ENCODE assay signal across 30 cellular contexts in the genomic region with DNA sequence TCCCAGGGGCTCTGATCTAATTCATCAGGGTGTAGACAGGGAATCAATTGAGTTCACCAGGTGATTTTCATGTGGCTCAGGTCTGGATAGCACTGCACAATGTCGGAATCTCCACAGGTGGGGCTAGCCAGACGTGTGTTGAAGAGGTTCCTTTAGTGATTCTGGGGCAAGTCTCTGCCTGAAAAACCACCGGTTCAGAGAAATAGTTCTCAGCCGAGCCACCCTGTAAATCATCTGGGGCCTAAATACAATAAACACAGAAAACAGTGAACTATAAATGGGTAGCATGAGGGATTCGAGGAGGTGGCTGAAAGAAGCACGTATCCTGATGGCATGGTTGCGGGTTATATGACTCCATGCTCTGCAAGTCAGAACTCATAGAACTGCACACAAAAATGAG. TPM values are rescaled to one million over a fixed set of nuclear protein-coding genes. Genes with fewer than 3 reads are reported as not detected.
"Had no signal": no experiment of that assay in that cellular context is flagged by ENCODE, and none has a peak within 500 bp of the region (broad histone marks: within the 10 kb centered on the region; RNA-seq: fewer than 3 reads in every experiment).

No MANE protein-coding gene starts in this region.

- ATAC-seq: activated CD4-positive, alpha-beta T cell treated with anti-CD3 and anti-CD28 coated beads for 36 hours; activated naive CD4-positive, alpha-beta T cell treated with anti-CD3 and anti-CD28 coated beads, Interleukin-2, amount 50 U/mL, for 72 hours; activated T-cell treated with anti-CD3 and anti-CD28 coated beads, Interleukin-2, amount 50 U/mL, for 72 hours; effector memory CD8-positive, alpha-beta T cell; gastrocnemius medialis; heart left ventricle; T-helper 17 cell had no signal

- H3K36me3 ChIP-seq: ascending aorta, gastrocnemius medialis, heart left ventricle had no signal

- H3K27ac ChIP-seq: ascending aorta, epithelial cell of prostate, gastrocnemius medialis, heart left ventricle had no signal

- H3K27me3 ChIP-seq: ascending aorta, gastrocnemius medialis, heart left ventricle had no signal

- FAIRE-seq: colon had no signal

- H3K4me1 ChIP-seq: ascending aorta, gastrocnemius medialis, heart left ventricle had no signal

- H3K9me3 ChIP-seq: ascending aorta, gastrocnemius medialis had no signal

- DNase-seq: activated CD4-positive, alpha-beta memory T cell treated with anti-CD3 and anti-CD28 coated beads, Interleukin-2, amount 10 ng/mL, durations not matched to agents 7 days and 5 days; activated CD4-positive, alpha-beta T cell treated with anti-CD3 and anti-CD28 coated beads for 36 hours; activated CD4-positive, alpha-beta T cell treated with anti-CD3 and anti-CD28 coated beads, Interleukin-2, amount 10 ng/mL, durations not matched to agents 24 days and 14 days; activated CD4-positive, alpha-beta T cell treated with anti-CD3 and anti-CD28 coated beads, Interleukin-2, amount 50 U/mL, for 4 hours; activated CD4-positive, CD25-positive, alpha-beta regulatory T cell; activated CD4-positive, CD25-positive, alpha-beta regulatory T cell treated with anti-CD3 and anti-CD28 coated beads, Interleukin-2, amount 50 U/mL, for 72 hours; activated CD8-positive, alpha-beta memory T cell treated with anti-CD3 and anti-CD28 coated beads, Interleukin-2, amount 50 U/mL, for 48 hours; activated gamma-delta T cell; activated naive CD4-positive, alpha-beta T cell; activated naive CD4-positive, alpha-beta T cell treated with anti-CD3 and anti-CD28 coated beads, Interleukin-2, amount 10 ng/mL, durations not matched to agents 7 days and 5 days; activated naive CD8-positive, alpha-beta T cell treated with anti-CD3 and anti-CD28 coated beads, Interleukin-2, amount 10 ng/mL, durations not matched to agents 7 days and 5 days; activated T-cell treated with anti-CD3 and anti-CD28 coated beads for 4 hours; activated T-cell treated with anti-CD3 and anti-CD28 coated beads, Interleukin-2, amount 50 U/mL, for 24 hours; activated T-cell treated with anti-CD3 and anti-CD28 coated beads, Interleukin-2, amount 50 U/mL, for 72 hours; caudate nucleus; cortex of kidney; dermis blood vessel endothelial cell; effector CD4-positive, alpha-beta T cell; effector memory CD8-positive, alpha-beta T cell; foreskin fibroblast; gastrocnemius medialis; glutamatergic neuron; heart left ventricle; T-helper 1 cell; T-helper 17 cell had no signal

- H3K4me3 ChIP-seq: ascending aorta, gastrocnemius medialis, heart left ventricle had no signal

RNA-seq across cellular contexts. Expression of gene ASPA, which starts 21.3 kb away (rescaled TPM):
- total RNA-seq: activated CD4-positive, alpha-beta memory T cell treated with anti-CD3 and anti-CD28 coated beads, Interleukin-2, amount 10 ng/mL, durations not matched to agents 7 days and 5 days; activated CD4-positive, alpha-beta T cell treated with anti-CD3 and anti-CD28 coated beads for 36 hours; activated CD4-positive, alpha-beta T cell treated with anti-CD3 and anti-CD28 coated beads, Interleukin-2, amount 10 ng/mL, durations not matched to agents 24 days and 14 days; activated naive CD8-positive, alpha-beta T cell treated with anti-CD3 and anti-CD28 coated beads, Interleukin-2, amount 10 ng/mL, durations not matched to agents 7 days and 5 days; chondrocyte; dermis blood vessel endothelial cell; T-helper 17 cell had no signal

RNA-seq across cellular contexts. Expression of gene SPATA22, which starts 25.5 kb away (rescaled TPM):
- total RNA-seq: activated CD4-positive, alpha-beta memory T cell treated with anti-CD3 and anti-CD28 coated beads, Interleukin-2, amount 10 ng/mL, durations not matched to agents 7 days and 5 days; activated CD4-positive, alpha-beta T cell treated with anti-CD3 and anti-CD28 coated beads, Interleukin-2, amount 10 ng/mL, durations not matched to agents 24 days and 14 days; activated naive CD4-positive, alpha-beta T cell treated with anti-CD3 and anti-CD28 coated beads, Interleukin-2, amount 50 U/mL, for 72 hours; ascending aorta; chondrocyte had no signal
